15 cellular contexts compared by ENCODE assay signal in the genomic region with DNA sequence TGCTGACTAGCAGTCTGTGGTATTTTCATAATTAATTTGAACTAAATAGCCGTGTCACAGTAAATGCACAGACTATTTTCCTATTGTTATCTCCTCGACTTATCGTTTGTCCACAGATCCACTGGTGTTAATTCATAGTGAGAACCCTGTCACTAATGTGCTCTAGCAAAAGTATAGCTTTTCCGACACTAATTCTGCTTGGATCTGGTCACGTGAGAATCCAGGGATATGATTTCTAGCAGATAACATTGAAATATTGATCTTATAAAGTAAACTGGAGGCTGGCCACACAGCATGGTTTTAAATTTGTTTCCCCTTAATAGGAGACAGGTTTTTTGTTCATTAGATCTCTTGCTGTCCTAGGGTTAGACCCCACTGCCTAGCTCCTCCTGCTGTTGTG.
"Had no signal": no experiment of that assay in that cellular context is flagged by ENCODE, and none has a peak within 500 bp of the region (broad histone marks: within the 10 kb centered on the region; RNA-seq: fewer than 3 reads in every experiment).

No MANE protein-coding gene starts in this region.

- H3K9me3 ChIP-seq: breast epithelium, psoas muscle, right lobe of liver, upper lobe of right lung had no signal

- H3K4me1 Mint-ChIP-seq: activated naive CD8-positive, alpha-beta T cell treated with anti-CD3 and anti-CD28 coated beads, Interleukin-2, amount 10 ng/mL, durations not matched to agents 7 days and 5 days; nephron progenitor cell; stimulated activated naive CD8-positive, alpha-beta T cell treated with anti-CD3 and anti-CD28 coated beads, Interleukin-15, amount 100 ng/mL, for 72 hours had no signal

- H3K27me3 ChIP-seq: breast epithelium, dorsolateral prefrontal cortex, right lobe of liver, spleen, upper lobe of right lung had no signal

- DNase-seq: activated naive CD4-positive, alpha-beta T cell; activated naive CD8-positive, alpha-beta T cell treated with anti-CD3 and anti-CD28 coated beads, Interleukin-2, amount 10 ng/mL, durations not matched to agents 7 days and 5 days; anterior cingulate cortex; cerebellar nuclear complex; dorsolateral prefrontal cortex; kidney glomerular epithelial cell; mesenchymal stem cell; nephron progenitor cell; psoas muscle; right lobe of liver; spleen; stimulated activated naive CD8-positive, alpha-beta T cell treated with anti-CD3 and anti-CD28 coated beads, Interleukin-15, amount 100 ng/mL, for 72 hours; upper lobe of right lung had no signal

- H3K27me3 Mint-ChIP-seq: activated naive CD8-positive, alpha-beta T cell treated with anti-CD3 and anti-CD28 coated beads, Interleukin-2, amount 10 ng/mL, durations not matched to agents 7 days and 5 days; stimulated activated naive CD8-positive, alpha-beta T cell treated with anti-CD3 and anti-CD28 coated beads, Interleukin-15, amount 100 ng/mL, for 72 hours had no signal

- H3K4me3 Mint-ChIP-seq: activated naive CD8-positive, alpha-beta T cell treated with anti-CD3 and anti-CD28 coated beads, Interleukin-2, amount 10 ng/mL, durations not matched to agents 7 days and 5 days; activated T-helper 1 cell treated with anti-CD3 and anti-CD28 coated beads, Interleukin-12 subunit alpha, Interleukin-12 subunit beta, Interleukin-2, Interleukin-4 antibody, amounts not matched to agents 30 ng/mL and 10 ng/mL and 1 ng/mL, durations not matched to agents 14 hours and 24 hours and 36 hours; nephron progenitor cell; stimulated activated naive CD8-positive, alpha-beta T cell treated with anti-CD3 and anti-CD28 coated beads, Interleukin-15, amount 100 ng/mL, for 72 hours had no signal

- H3K4me1 ChIP-seq: breast epithelium, psoas muscle, right lobe of liver, spleen, upper lobe of right lung had no signal

- H3K36me3 Mint-ChIP-seq: activated naive CD8-positive, alpha-beta T cell treated with anti-CD3 and anti-CD28 coated beads, Interleukin-2, amount 10 ng/mL, durations not matched to agents 7 days and 5 days had no signal

- H3K4me3 ChIP-seq: dorsolateral prefrontal cortex, psoas muscle, right lobe of liver, spleen, upper lobe of right lung had no signal

- H3K36me3 ChIP-seq: breast epithelium, right lobe of liver, spleen, upper lobe of right lung had no signal

- H3K27ac Mint-ChIP-seq: activated naive CD8-positive, alpha-beta T cell treated with anti-CD3 and anti-CD28 coated beads, Interleukin-2, amount 10 ng/mL, durations not matched to agents 7 days and 5 days; activated T-helper 1 cell treated with anti-CD3 and anti-CD28 coated beads, Interleukin-12 subunit alpha, Interleukin-12 subunit beta, Interleukin-2, Interleukin-4 antibody, amounts not matched to agents 30 ng/mL and 10 ng/mL and 1 ng/mL, durations not matched to agents 14 hours and 24 hours and 36 hours; nephron progenitor cell; stimulated activated naive CD8-positive, alpha-beta T cell treated with anti-CD3 and anti-CD28 coated beads, Interleukin-15, amount 100 ng/mL, for 72 hours had no signal
